Comparison of ENCODE assay signal across 21 cellular contexts in the genomic region with DNA sequence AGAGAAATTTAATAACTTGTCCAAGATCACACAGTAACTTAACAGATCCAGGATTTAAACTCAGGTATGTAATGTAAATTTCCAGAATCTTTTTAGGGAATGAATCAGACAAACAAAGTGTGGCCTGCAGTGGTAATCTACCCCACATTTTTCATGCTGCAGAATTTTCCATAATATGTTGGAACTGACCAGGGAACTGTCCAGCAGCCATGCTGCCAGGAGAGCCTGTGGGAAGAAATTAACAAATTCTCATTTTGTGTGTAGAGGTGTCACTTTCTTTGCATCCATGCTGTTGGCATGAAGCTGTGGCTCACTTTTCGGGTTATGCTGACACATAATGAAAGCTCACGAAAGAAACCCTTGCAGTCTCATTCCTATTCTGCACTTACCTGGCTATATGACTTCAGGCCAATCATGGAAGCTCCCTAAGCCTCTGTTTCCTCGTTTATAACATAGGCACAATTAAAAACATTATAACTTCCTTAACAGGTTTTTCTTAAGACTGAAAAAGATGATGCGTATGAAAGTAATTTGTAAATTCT. TPM values are rescaled to one million over a fixed set of nuclear protein-coding genes. Genes with fewer than 3 reads are reported as not detected.
DNase-seq lines count a peak whose midpoint lies in the region; ATAC-seq and TF ChIP-seq lines count a peak whose summit lies in the region.
"Had no signal": no experiment of that assay in that cellular context is flagged by ENCODE, and none has a peak within 500 bp of the region (broad histone marks: within the 10 kb centered on the region; RNA-seq: fewer than 3 reads in every experiment).

No MANE protein-coding gene starts in this region.

- RAD21 ChIA-PET in HCT116 (lab: Charles Lee; ENCODE audit: low non-redundant PET in 1 of 2, low total read pairs in 2 of 2, uncharacterized antibody in 2 of 2, unreplicated experiment in 2 of 2), result no interaction called here

- no peaks in the 10 kb centered on the region for H4K20me1 ChIP-seq in HCT116 (ENCODE audit: insufficient read depth)
- H4K20me1 ChIP-seq: BLaER1 treated with 17β-estradiol and CSF1 and Interleukin-3, amounts not matched to agents 10 nM and 100 nM had no signal

- H3K4me3 Mint-ChIP-seq in activated T-cell treated with anti-CD3 and anti-CD28 coated beads, Interleukin-2, amount 50 U/mL, for 72 hours, result peak overlapping the region in 1 of 2 donors; percentile 17
- H3K4me3 Mint-ChIP-seq in stimulated activated effector memory CD8-positive, alpha-beta T cell treated with anti-CD3 and anti-CD28 coated beads, Interleukin-12 subunit alpha, Interleukin-12 subunit beta, amount 100 ng/mL, for 72 hours, result no peak overlapping the region
- H3K4me3 Mint-ChIP-seq in T-helper 2 cell treated with Interferon-gamma antibody and Interleukin-4, amounts not matched to agents 5 μg/mL and 100 μg/mL, for 36 hours, result no peak overlapping the region
- H3K4me3 Mint-ChIP-seq: CD8-positive, alpha-beta T cell; HFFc6 had no signal

- TF ChIP-seq RAD21 in HCT116 (IDR thresholded peaks at IDR 0.05; ENCODE audit: low read depth), result no peak

- H3K9me2 ChIP-seq in HCT116 (ENCODE audit: insufficient read depth), result no peaks in the 10 kb centered on the region

- POLR2A ChIA-PET in HCT116 (lab: Charles Lee), result no interaction called here

- H3K9ac ChIP-seq in HCT116 (ENCODE audit: low read length), result no peak overlapping the region
- H3K9ac ChIP-seq: BLaER1 treated with 17β-estradiol and CSF1 and Interleukin-3, amounts not matched to agents 10 nM and 100 nM had no signal

- H3K4me2 ChIP-seq in HCT116 (ENCODE audit: low read length), result no peak overlapping the region
- H3K4me2 ChIP-seq: BLaER1 treated with 17β-estradiol and CSF1 and Interleukin-3, amounts not matched to agents 10 nM and 100 nM had no signal

- H3K9me3 ChIP-seq in HCT116 (ENCODE audit: control insufficient read depth in 1 of 2, insufficient read depth in 1 of 2, low read depth in 1 of 2, low read length in 2 of 2), result no peaks in the 10 kb centered on the region
- H3K9me3 ChIP-seq: BLaER1 treated with 17β-estradiol and CSF1 and Interleukin-3, amounts not matched to agents 10 nM and 100 nM; SJSA1 had no signal

- DNase-seq in activated T-cell treated with anti-CD3 and anti-CD28 coated beads, Interleukin-2, amount 50 U/mL, for 72 hours, result peak; percentile 19 to 21
- DNase-seq in activated T-cell treated with anti-CD3 and anti-CD28 coated beads, Interleukin-2, amount 50 U/mL, for 48 hours, result no peak
- no peak for DNase-seq in HCT116 (ENCODE audit: low read depth, low spot score)
- DNase-seq in stimulated activated effector memory CD8-positive, alpha-beta T cell treated with anti-CD3 and anti-CD28 coated beads, Interleukin-12 subunit alpha, Interleukin-12 subunit beta, amount 100 ng/mL, for 72 hours (ENCODE audit: low spot score in 2 of 2), result no peak
- no peak for DNase-seq in substantia nigra (lab: John Stamatoyannopoulos, UW)
- no peak for DNase-seq in T-helper 2 cell treated with Interferon-gamma antibody and Interleukin-4, amounts not matched to agents 5 μg/mL and 100 μg/mL, for 36 hours (ENCODE audit: low spot score)
- DNase-seq: Calu3; CD8-positive, alpha-beta T cell; DMS53; EL; HFFc6; NCI-H1417 treated with DMSO at 0.1 percent for 48 hours; NCI-H1930; NCI-H226; NCI-H526 had no signal

- no peaks in the 10 kb centered on the region for H3K27me3 ChIP-seq in HCT116 (ENCODE audit: insufficient read depth, low read length)
- H3K27me3 ChIP-seq: BLaER1 treated with 17β-estradiol and CSF1 and Interleukin-3, amounts not matched to agents 10 nM and 100 nM; SJSA1 had no signal

- TF ChIP-seq POLR2A in HCT116 (IDR thresholded peaks at IDR 0.05; ENCODE audit: borderline replicate concordance, extremely low read depth, insufficient read depth, insufficient read length), result no peak

- peaks cover 11% of the 10 kb centered on the region for H3K4me1 Mint-ChIP-seq in activated T-cell treated with anti-CD3 and anti-CD28 coated beads, Interleukin-2, amount 50 U/mL, for 72 hours (ENCODE audit: low read depth)
- no peaks in the 10 kb centered on the region for H3K4me1 Mint-ChIP-seq in stimulated activated effector memory CD8-positive, alpha-beta T cell treated with anti-CD3 and anti-CD28 coated beads, Interleukin-12 subunit alpha, Interleukin-12 subunit beta, amount 100 ng/mL, for 72 hours
- H3K4me1 Mint-ChIP-seq in T-helper 2 cell treated with Interferon-gamma antibody and Interleukin-4, amounts not matched to agents 5 μg/mL and 100 μg/mL, for 36 hours (ENCODE audit: low read depth), result peaks cover 14% of the 10 kb centered on the region

- no TSS peak for BruUV-seq in HCT116 (replicated peaks; lab: Mats Ljungman, UMichigan)

- H3K27me3 Mint-ChIP-seq in activated T-cell treated with anti-CD3 and anti-CD28 coated beads, Interleukin-2, amount 50 U/mL, for 72 hours (ENCODE audit: low read depth), result no peaks in the 10 kb centered on the region
- no peaks in the 10 kb centered on the region for H3K27me3 Mint-ChIP-seq in T-helper 2 cell treated with Interferon-gamma antibody and Interleukin-4, amounts not matched to agents 5 μg/mL and 100 μg/mL, for 36 hours (ENCODE audit: low read depth)

- CTCF ChIA-PET in HCT116 (lab: Charles Lee), result no interaction called here

- ATAC-seq in activated T-cell treated with anti-CD3 and anti-CD28 coated beads, Interleukin-2, amount 50 U/mL, for 72 hours (replicated peaks in 1 of 2), result peak; percentile 64 to 69
- no peak for ATAC-seq in HCT116
- peak; percentile 58 for ATAC-seq in stimulated activated effector memory CD8-positive, alpha-beta T cell treated with anti-CD3 and anti-CD28 coated beads, Interleukin-12 subunit alpha, Interleukin-12 subunit beta, amount 100 ng/mL, for 72 hours
- ATAC-seq: CD8-positive, alpha-beta T cell; HepG2 had no signal

- no peaks in the 10 kb centered on the region for H3K79me2 ChIP-seq in HCT116 (ENCODE audit: insufficient read depth, low read length)

- no peak overlapping the region for H2AFZ ChIP-seq in HCT116 (ENCODE audit: low read depth, low read length, poor library complexity, severe bottlenecking)

- no peak for TF ChIP-seq CTCF in HCT116 (IDR thresholded peaks at IDR 0.05 in 2 of 3, conservative IDR thresholded peaks at IDR 0.05 in 1 of 3; ENCODE audit: borderline replicate concordance in 1 of 3, insufficient read depth in 1 of 3, low read depth in 2 of 3, low read length in 2 of 3)
- TF ChIP-seq CTCF in VCaP (conservative IDR thresholded peaks at IDR 0.05), result no peak

- intact Hi-C loops in HCT116 (cut with micrococcal nuclease), result no loop called here

- H3K4me3 ChIP-seq in HCT116 (replicated peaks in 1 of 2; ENCODE audit: low read depth in 1 of 2, low read length in 2 of 2), result no peak overlapping the region
- H3K4me3 ChIP-seq: BLaER1 treated with 17β-estradiol and CSF1 and Interleukin-3, amounts not matched to agents 10 nM and 100 nM; SJSA1 had no signal

- H3K9me3 Mint-ChIP-seq in activated T-cell treated with anti-CD3 and anti-CD28 coated beads, Interleukin-2, amount 50 U/mL, for 72 hours, result peaks cover 0 to 2% of the 10 kb centered on the region in 2 donors
- H3K9me3 Mint-ChIP-seq in stimulated activated effector memory CD8-positive, alpha-beta T cell treated with anti-CD3 and anti-CD28 coated beads, Interleukin-12 subunit alpha, Interleukin-12 subunit beta, amount 100 ng/mL, for 72 hours, result no peaks in the 10 kb centered on the region
- H3K9me3 Mint-ChIP-seq in T-helper 2 cell treated with Interferon-gamma antibody and Interleukin-4, amounts not matched to agents 5 μg/mL and 100 μg/mL, for 36 hours, result no peaks in the 10 kb centered on the region
- H3K9me3 Mint-ChIP-seq: CD8-positive, alpha-beta T cell; HFFc6 had no signal

- no peaks in the 10 kb centered on the region for H3K36me3 Mint-ChIP-seq in activated T-cell treated with anti-CD3 and anti-CD28 coated beads, Interleukin-2, amount 50 U/mL, for 72 hours (ENCODE audit: insufficient read depth in 2 of 2)
- no peaks in the 10 kb centered on the region for H3K36me3 Mint-ChIP-seq in stimulated activated effector memory CD8-positive, alpha-beta T cell treated with anti-CD3 and anti-CD28 coated beads, Interleukin-12 subunit alpha, Interleukin-12 subunit beta, amount 100 ng/mL, for 72 hours
- H3K36me3 Mint-ChIP-seq in T-helper 2 cell treated with Interferon-gamma antibody and Interleukin-4, amounts not matched to agents 5 μg/mL and 100 μg/mL, for 36 hours (ENCODE audit: low read depth), result no peaks in the 10 kb centered on the region
- H3K36me3 Mint-ChIP-seq: CD8-positive, alpha-beta T cell had no signal

- no peak overlapping the region for H3K27ac ChIP-seq in HCT116 (ENCODE audit: low read depth, low read length)
- peak overlapping the region; percentile 26; the same call in 1 of the 2 replicates for H3K27ac ChIP-seq in VCaP
- no peak overlapping the region for H3K27ac ChIP-seq in substantia nigra (ENCODE audit: low read depth, low read length, poor library complexity, severe bottlenecking)
- H3K27ac ChIP-seq: BLaER1 treated with 17β-estradiol and CSF1 and Interleukin-3, amounts not matched to agents 10 nM and 100 nM; SJSA1 had no signal

- no peak overlapping the region for H3K27ac Mint-ChIP-seq in activated T-cell treated with anti-CD3 and anti-CD28 coated beads, Interleukin-2, amount 50 U/mL, for 72 hours
- no peak overlapping the region for H3K27ac Mint-ChIP-seq in stimulated activated effector memory CD8-positive, alpha-beta T cell treated with anti-CD3 and anti-CD28 coated beads, Interleukin-12 subunit alpha, Interleukin-12 subunit beta, amount 100 ng/mL, for 72 hours
- no peak overlapping the region for H3K27ac Mint-ChIP-seq in T-helper 2 cell treated with Interferon-gamma antibody and Interleukin-4, amounts not matched to agents 5 μg/mL and 100 μg/mL, for 36 hours
- H3K27ac Mint-ChIP-seq: CD8-positive, alpha-beta T cell; HFFc6 had no signal

- no peaks in the 10 kb centered on the region for H3K36me3 ChIP-seq in HCT116 (ENCODE audit: control insufficient read depth in 1 of 2, insufficient read depth in 2 of 2, low read length in 2 of 2)
- H3K36me3 ChIP-seq: BLaER1 treated with 17β-estradiol and CSF1 and Interleukin-3, amounts not matched to agents 10 nM and 100 nM; SJSA1 had no signal

- H3K4me1 ChIP-seq in HCT116 (ENCODE audit: control insufficient read depth in 1 of 2, insufficient read depth in 2 of 2, low read length in 2 of 2), result no peaks in the 10 kb centered on the region
- H3K4me1 ChIP-seq: BLaER1 treated with 17β-estradiol and CSF1 and Interleukin-3, amounts not matched to agents 10 nM and 100 nM; SJSA1 had no signal

TF ChIP-seq in HCT116, 20 proteins besides CTCF, POLR2A, EP300 and RAD21 (continues in another document):
- TF ChIP-seq ZNF274 (IDR thresholded peaks at IDR 0.05; ENCODE audit: low read depth, low read length) (no peak), JUND (IDR thresholded peaks at IDR 0.05) (no peak), TCF7L2 (IDR thresholded peaks at IDR 0.05; ENCODE audit: borderline replicate concordance, extremely low read depth, insufficient read depth, insufficient read length) (no peak), SIN3A (IDR thresholded peaks at IDR 0.05; ENCODE audit: low read depth) (no peak)

RNA-seq across cellular contexts. Expression of a gene that starts 54.7 kb away (rescaled TPM):
- total RNA-seq in activated T-cell treated with anti-CD3 and anti-CD28 coated beads, Interleukin-2, amount 50 U/mL, for 72 hours, result under 1 TPM in 1 of 2 donors, not detected in 1; 0.30 TPM
- total RNA-seq in HCT116 (2021; ENCODE audit: unreplicated experiment), result 0.27 TPM
- polyA plus RNA-seq in HCT116 (2012), result not detected in 2 replicates
- total RNA-seq: CD8-positive, alpha-beta T cell; H4; M059J had no signal

Comparison
In these comparisons a context has a peak if more than half of its experiments do, and no peak if none do; other contexts are left out.
1. DNase-seq: peak in activated T-cell treated with anti-CD3 and anti-CD28 coated beads, Interleukin-2, amount 50 U/mL, for 72 hours (2 of 2); none in activated T-cell treated with anti-CD3 and anti-CD28 coated beads, Interleukin-2, amount 50 U/mL, for 48 hours (0 of 2), HCT116 (single experiment), stimulated activated effector memory CD8-positive, alpha-beta T cell treated with anti-CD3 and anti-CD28 coated beads, Interleukin-12 subunit alpha, Interleukin-12 subunit beta, amount 100 ng/mL, for 72 hours (0 of 2), substantia nigra (0 of 49) and T-helper 2 cell treated with Interferon-gamma antibody and Interleukin-4, amounts not matched to agents 5 μg/mL and 100 μg/mL, for 36 hours (single experiment).